In the genomic region with DNA sequence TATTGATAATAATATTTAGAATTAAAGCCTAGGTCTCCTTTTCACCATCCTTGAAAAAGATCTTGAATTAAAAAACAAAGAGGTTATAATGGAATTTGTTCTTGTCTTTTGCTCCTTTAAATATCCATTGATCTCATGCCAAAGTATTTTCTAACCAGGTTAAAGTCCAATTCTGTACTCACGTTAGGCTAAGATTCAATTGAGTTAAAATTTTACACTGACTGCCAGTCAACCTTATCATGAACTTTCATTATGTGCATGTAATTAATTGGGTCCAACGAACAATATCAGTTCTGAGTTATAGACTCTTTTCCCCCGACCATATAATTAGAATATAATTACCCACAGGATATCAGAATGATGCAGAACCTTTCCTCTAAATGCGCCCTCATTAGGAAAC, we compare ENCODE assay signal across 20 cellular contexts.
A peak's percentile ranks its signal among the peaks of the same experiment; 100 is the strongest.
DNase-seq lines count a peak whose midpoint lies in the region; ATAC-seq and TF ChIP-seq lines count a peak whose summit lies in the region.
"Had no signal": no experiment of that assay in that cellular context is flagged by ENCODE, and none has a peak within 500 bp of the region (broad histone marks: within the 10 kb centered on the region; RNA-seq: fewer than 3 reads in every experiment).

No MANE protein-coding gene starts in this region.

- TF ChIP-seq CTCF in Calu3 (IDR thresholded peaks at IDR 0.05; ENCODE audit: unreplicated experiment) (no peak), right lobe of liver (IDR thresholded peaks at IDR 0.05) (no peak), endothelial cell (IDR thresholded peaks at IDR 0.05; ENCODE audit: unreplicated experiment) (no peak)

- H3K36me3 Mint-ChIP-seq in Calu3 (ENCODE audit: insufficient read depth, unreplicated experiment) (no peaks in the 10 kb centered on the region), endothelial cell (ENCODE audit: low read depth, unreplicated experiment) (no peaks in the 10 kb centered on the region)
- no peaks in the 10 kb centered on the region for H3K36me3 Mint-ChIP-seq in activated naive CD4-positive, alpha-beta T cell treated with anti-CD3 and anti-CD28 coated beads, Interleukin-2, amount 50 U/mL, for 72 hours

- H3K4me1 ChIP-seq in right lobe of liver: peaks cover 0 to 16% (median 0%) of the 10 kb centered on the region in 4 donors

- intact Hi-C loops in Calu3 (cut with micrococcal nuclease; ENCODE audit: unreplicated experiment): loop anchor here (5.0 kb wide), 1 partner anchor 649 kb away; a partner anchor contains a TSS
- intact Hi-C loops in right lobe of liver (cut with DNase I): no loop called here

- H3K4me1 Mint-ChIP-seq in Calu3 (ENCODE audit: low read depth, unreplicated experiment) (peaks cover 43% of the 10 kb centered on the region), endothelial cell (ENCODE audit: unreplicated experiment) (no peaks in the 10 kb centered on the region)

- CTCF ChIA-PET in Calu3 (lab: Charles Lee): no interaction called here

- H3K4me3 ChIP-seq in right lobe of liver: peak overlapping the region in 1 of 3 donors; percentile 23
- H3K4me3 ChIP-seq: PC-9 had no signal

- H3K27me3 Mint-ChIP-seq in Calu3 (ENCODE audit: unreplicated experiment) (no peaks in the 10 kb centered on the region), endothelial cell (ENCODE audit: unreplicated experiment) (no peaks in the 10 kb centered on the region)

- H3K9me3 ChIP-seq in right lobe of liver: no peaks in the 10 kb centered on the region

- WGBS in right lobe of liver (ENCODE audit: insufficient coverage, low coverage, low lambda C conversion rate, missing lambda C conversion rate): 23% methylated on average over 4 of the region's 4 CpGs

- ATAC-seq in right lobe of liver: peak; percentile 66 to 86 (median 80)
- ATAC-seq in activated naive CD4-positive, alpha-beta T cell treated with anti-CD3 and anti-CD28 coated beads, Interleukin-2, amount 50 U/mL, for 72 hours: no peak
- no peak for ATAC-seq in HG03045 (IDR thresholded peaks at IDR 0.05; ENCODE audit: unreplicated experiment)
- ATAC-seq: HCT116 had no signal

- H3K27ac ChIP-seq in caudate nucleus (ENCODE audit: low read depth, low read length) (peak overlapping the region; percentile 41), right lobe of liver (peak overlapping the region in 1 of 3 donors; percentile 30)
- H3K27ac ChIP-seq: HL-60, PC-9 had no signal

- H3K27ac Mint-ChIP-seq in Calu3 (ENCODE audit: unreplicated experiment) (peak overlapping the region; percentile 18), endothelial cell (ENCODE audit: unreplicated experiment) (no peak overlapping the region)
- H3K27ac Mint-ChIP-seq in activated naive CD4-positive, alpha-beta T cell treated with anti-CD3 and anti-CD28 coated beads, Interleukin-2, amount 50 U/mL, for 72 hours: no peak overlapping the region

- H3K27me3 ChIP-seq in right lobe of liver: no peaks in the 10 kb centered on the region

- TF ChIP-seq POLR2A in right lobe of liver (IDR thresholded peaks at IDR 0.05): no peak

- H3K4me3 Mint-ChIP-seq in Calu3 (ENCODE audit: low read depth, unreplicated experiment) (peak overlapping the region; percentile 33), endothelial cell (ENCODE audit: unreplicated experiment) (no peak overlapping the region)

- H3K36me3 ChIP-seq in right lobe of liver: no peaks in the 10 kb centered on the region

- H3K9me3 Mint-ChIP-seq in Calu3 (ENCODE audit: low read depth, unreplicated experiment) (no peaks in the 10 kb centered on the region), endothelial cell (ENCODE audit: unreplicated experiment) (no peaks in the 10 kb centered on the region)
- H3K9me3 Mint-ChIP-seq in activated naive CD4-positive, alpha-beta T cell treated with anti-CD3 and anti-CD28 coated beads, Interleukin-2, amount 50 U/mL, for 72 hours: no peaks in the 10 kb centered on the region

- no peak for DNase-seq in Calu3
- DNase-seq in NCI-H1105 treated with DMSO at 0.1 percent for 48 hours (lab: John Stamatoyannopoulos, UW): peak; percentile 44
- no peak for DNase-seq in caudate nucleus (lab: John Stamatoyannopoulos, UW)
- no peak for DNase-seq in right lobe of liver
- no peak for DNase-seq in activated naive CD4-positive, alpha-beta T cell treated with anti-CD3 and anti-CD28 coated beads, Interleukin-2, amount 50 U/mL, for 72 hours (ENCODE audit: low spot score in 2 of 2)
- DNase-seq in endothelial cell (ENCODE audit: low spot score): no peak
- no peak for DNase-seq in stimulated activated CD4-positive, alpha-beta T cell treated with anti-CD3 and anti-CD28 coated beads, Interleukin-2, amount 100 ng/mL, for 48 hours
- DNase-seq: Karpas-422, NCI-H1092 treated with DMSO at 0.1 percent for 48 hours, NCI-H146, NCI-H1930, NCI-H2107, NCI-H524, NCI-H774, PC-9, Right ventricle myocardium superior, RPMI8226 had no signal

- BruUV-seq in Calu3 (replicated peaks; lab: Mats Ljungman, UMichigan): no TSS peak

Comparison
In these comparisons a context has a peak if more than half of its experiments do, and no peak if none do; other contexts are left out.
1. ATAC-seq: peak in right lobe of liver (4 of 4); none in activated naive CD4-positive, alpha-beta T cell treated with anti-CD3 and anti-CD28 coated beads, Interleukin-2, amount 50 U/mL, for 72 hours (0 of 2) and HG03045 (single experiment).